ENCODE assay signal across 28 cellular contexts in genomic region chr15:45150481-45150880, GRCh38. TPM values are rescaled to one million over a fixed set of nuclear protein-coding genes. Genes with fewer than 3 reads are reported as not detected.
"Had no signal": no experiment of that assay in that cellular context is flagged by ENCODE, and none has a peak within 500 bp of the region (broad histone marks: within the 10 kb centered on the region; RNA-seq: fewer than 3 reads in every experiment).

No MANE protein-coding gene starts in this region.

- H3K9me3 ChIP-seq: colonic mucosa had no signal

- H3K27ac Mint-ChIP-seq: activated CD4-positive, alpha-beta memory T cell treated with anti-CD3 and anti-CD28 coated beads, Interleukin-2, amount 10 ng/mL, durations not matched to agents 7 days and 5 days; activated CD4-positive, alpha-beta T cell treated with anti-CD3 and anti-CD28 coated beads, Interleukin-2, amount 10 ng/mL, durations not matched to agents 7 days and 5 days; activated naive CD4-positive, alpha-beta T cell treated with anti-CD3 and anti-CD28 coated beads for 36 hours; activated naive CD8-positive, alpha-beta T cell; T-helper 17 cell had no signal

- H3K4me3 ChIP-seq: colonic mucosa had no signal

- H3K4me1 ChIP-seq: colonic mucosa had no signal

- DNase-seq: activated CD4-positive, alpha-beta memory T cell treated with anti-CD3 and anti-CD28 coated beads, Interleukin-2, amount 10 ng/mL, durations not matched to agents 7 days and 5 days; activated CD4-positive, alpha-beta T cell treated with anti-CD3 and anti-CD28 coated beads, Interleukin-2, amount 10 ng/mL, durations not matched to agents 7 days and 5 days; activated CD4-positive, CD25-positive, alpha-beta regulatory T cell; activated gamma-delta T cell; activated naive CD4-positive, alpha-beta T cell treated with anti-CD3 and anti-CD28 coated beads for 36 hours; activated T-cell treated with anti-CD3 and anti-CD28 coated beads for 4 hours; activated T-cell treated with anti-CD3 and anti-CD28 coated beads, Interleukin-2, amount 50 U/mL, for 48 hours; caudate nucleus; colonic mucosa; Karpas-422; MM.1S; NCI-H146; NCI-H187 treated with DMSO at 0.1 percent for 48 hours; NCI-H2081 treated with DMSO at 0.1 percent for 48 hours; NCI-H226; NCI-H510A; NCI-H526 treated with DMSO at 0.1 percent for 48 hours; NCI-H82; NK-92 treated with Interleukin-12 subunit alpha and Interleukin-12 subunit beta, amount 100 ng/mL, for 24 hours; PC-3; SIG-M5; T-helper 17 cell; T1000 had no signal

- ATAC-seq: activated T-helper 17 cell treated with anti-CD3 and anti-CD28 coated beads, Interleukin-2, amount 50 U/mL, for 72 hours; PC-3; T-helper 17 cell had no signal

- H3K9me3 Mint-ChIP-seq: activated CD4-positive, alpha-beta memory T cell treated with anti-CD3 and anti-CD28 coated beads, Interleukin-2, amount 10 ng/mL, durations not matched to agents 7 days and 5 days; activated CD4-positive, alpha-beta T cell treated with anti-CD3 and anti-CD28 coated beads, Interleukin-2, amount 10 ng/mL, durations not matched to agents 7 days and 5 days; activated naive CD4-positive, alpha-beta T cell treated with anti-CD3 and anti-CD28 coated beads for 36 hours; activated T-helper 17 cell treated with anti-CD3 and anti-CD28 coated beads, Interleukin-2, amount 50 U/mL, for 72 hours had no signal

- H3K36me3 Mint-ChIP-seq: activated naive CD8-positive, alpha-beta T cell had no signal

- H3K27ac ChIP-seq: colonic mucosa, VCaP had no signal

- H3K27me3 Mint-ChIP-seq: activated CD4-positive, alpha-beta memory T cell treated with anti-CD3 and anti-CD28 coated beads, Interleukin-2, amount 10 ng/mL, durations not matched to agents 7 days and 5 days; activated CD4-positive, alpha-beta T cell treated with anti-CD3 and anti-CD28 coated beads, Interleukin-2, amount 10 ng/mL, durations not matched to agents 7 days and 5 days; activated naive CD8-positive, alpha-beta T cell; activated T-helper 17 cell treated with anti-CD3 and anti-CD28 coated beads, Interleukin-2, amount 50 U/mL, for 72 hours; T-helper 17 cell had no signal

- H3K36me3 ChIP-seq: colonic mucosa had no signal

- H3K4me1 Mint-ChIP-seq: activated CD4-positive, alpha-beta memory T cell treated with anti-CD3 and anti-CD28 coated beads, Interleukin-2, amount 10 ng/mL, durations not matched to agents 7 days and 5 days; activated CD4-positive, alpha-beta T cell treated with anti-CD3 and anti-CD28 coated beads, Interleukin-2, amount 10 ng/mL, durations not matched to agents 7 days and 5 days; activated T-helper 17 cell treated with anti-CD3 and anti-CD28 coated beads, Interleukin-2, amount 50 U/mL, for 72 hours had no signal

- H3K4me3 Mint-ChIP-seq: activated CD4-positive, alpha-beta memory T cell treated with anti-CD3 and anti-CD28 coated beads, Interleukin-2, amount 10 ng/mL, durations not matched to agents 7 days and 5 days; activated CD4-positive, alpha-beta T cell treated with anti-CD3 and anti-CD28 coated beads, Interleukin-2, amount 10 ng/mL, durations not matched to agents 7 days and 5 days; activated naive CD4-positive, alpha-beta T cell treated with anti-CD3 and anti-CD28 coated beads for 36 hours; activated naive CD8-positive, alpha-beta T cell; activated T-helper 17 cell treated with anti-CD3 and anti-CD28 coated beads, Interleukin-2, amount 50 U/mL, for 72 hours; T-helper 17 cell had no signal

- H3K27me3 ChIP-seq: colonic mucosa had no signal

RNA-seq across cellular contexts. Expression of gene DUOX1, which starts 20.7 kb away (rescaled TPM):
- total RNA-seq: activated CD4-positive, alpha-beta T cell treated with anti-CD3 and anti-CD28 coated beads, Interleukin-2, amount 10 ng/mL, durations not matched to agents 7 days and 5 days; PC-3 had no signal

RNA-seq across cellular contexts. Expression of gene DUOXA1, which starts 20.8 kb away (rescaled TPM):
- total RNA-seq: activated CD4-positive, alpha-beta memory T cell treated with anti-CD3 and anti-CD28 coated beads, Interleukin-2, amount 10 ng/mL, durations not matched to agents 7 days and 5 days; activated CD4-positive, alpha-beta T cell treated with anti-CD3 and anti-CD28 coated beads, Interleukin-2, amount 10 ng/mL, durations not matched to agents 7 days and 5 days; activated CD8-positive, alpha-beta memory T cell treated with anti-CD3 and anti-CD28 coated beads for 36 hours; activated naive CD4-positive, alpha-beta T cell treated with anti-CD3 and anti-CD28 coated beads for 36 hours; cerebellum; PC-3 had no signal

RNA-seq across cellular contexts. Expression of gene DUOXA2, which starts 36.4 kb away (rescaled TPM):
- total RNA-seq: activated CD4-positive, alpha-beta memory T cell treated with anti-CD3 and anti-CD28 coated beads, Interleukin-2, amount 10 ng/mL, durations not matched to agents 7 days and 5 days; activated CD4-positive, alpha-beta T cell treated with anti-CD3 and anti-CD28 coated beads, Interleukin-2, amount 10 ng/mL, durations not matched to agents 7 days and 5 days; activated CD8-positive, alpha-beta memory T cell treated with anti-CD3 and anti-CD28 coated beads for 36 hours; activated naive CD4-positive, alpha-beta T cell treated with anti-CD3 and anti-CD28 coated beads for 36 hours; cerebellum; PC-3; T-helper 17 cell had no signal

RNA-seq across cellular contexts. Expression of gene DUOX2, which starts 36.5 kb away (rescaled TPM):
- total RNA-seq: activated naive CD4-positive, alpha-beta T cell treated with anti-CD3 and anti-CD28 coated beads for 36 hours; cerebellum; PC-3 had no signal
